In the genomic region with DNA sequence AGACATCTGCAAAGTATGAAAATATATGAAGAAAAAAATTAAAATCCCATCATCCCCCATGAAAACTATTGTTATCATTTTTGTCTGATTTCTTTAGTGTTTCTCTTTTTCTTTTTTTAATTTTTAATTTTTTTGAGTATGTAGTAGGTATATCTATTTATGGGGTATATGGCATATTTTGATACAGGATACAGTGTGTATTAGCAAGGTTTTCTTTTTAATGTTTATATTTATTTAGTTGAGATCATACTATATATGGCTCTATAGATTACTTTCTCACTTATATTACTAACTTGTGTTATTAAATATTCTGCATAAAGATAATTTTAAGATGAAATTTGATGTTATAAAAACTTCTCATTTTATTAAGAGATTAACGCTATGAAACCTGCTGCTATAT, we compare ENCODE assay signal across 22 cellular contexts. TPM values are rescaled to one million over a fixed set of nuclear protein-coding genes. Genes with fewer than 3 reads are reported as not detected.
A peak's percentile ranks its signal among the peaks of the same experiment; 100 is the strongest.
DNase-seq lines count a peak whose midpoint lies in the region; ATAC-seq and TF ChIP-seq lines count a peak whose summit lies in the region.
"Had no signal": no experiment of that assay in that cellular context is flagged by ENCODE, and none has a peak within 500 bp of the region (broad histone marks: within the 10 kb centered on the region; RNA-seq: fewer than 3 reads in every experiment).

No MANE protein-coding gene starts in this region.

- no peaks in the 10 kb centered on the region for H3K9me3 ChIP-seq in HEK293 (ENCODE audit: control insufficient read depth, insufficient read depth, low read depth, low read length)
- H3K9me3 ChIP-seq: BE2C, MG63 had no signal

- DNase-seq in activated T-cell treated with anti-CD3 and anti-CD28 coated beads, Interleukin-2, amount 50 U/mL, for 24 hours = no peak
- no peak for DNase-seq in activated T-cell treated with anti-CD3 and anti-CD28 coated beads for 4 hours
- no peak for DNase-seq in type B pancreatic cell (ENCODE audit: extremely low spot score, unreplicated experiment)
- no peak for DNase-seq in substantia nigra (lab: John Stamatoyannopoulos, UW)
- DNase-seq in NCI-H2196 (lab: John Stamatoyannopoulos, UW; ENCODE audit: unreplicated experiment) = no peak
- DNase-seq: 8988T, ACHN, DMS53, H9, HFFc6, KBM-7, MG63, NCI-H446 treated with DMSO at 0.1 percent for 48 hours, NCI-H526, PC-9, SHP77 had no signal

- H3K9me3 Mint-ChIP-seq in activated T-cell treated with anti-CD3 and anti-CD28 coated beads, Interleukin-2, amount 50 U/mL, for 24 hours = no peaks in the 10 kb centered on the region
- no peaks in the 10 kb centered on the region for H3K9me3 Mint-ChIP-seq in activated T-helper 17 cell treated with anti-CD3 and anti-CD28 coated beads, Interleukin-2, amount 50 U/mL, for 72 hours
- no peaks in the 10 kb centered on the region for H3K9me3 Mint-ChIP-seq in type B pancreatic cell
- H3K9me3 Mint-ChIP-seq: CD14-positive monocyte, GM23338, H9, HFFc6 had no signal

- no peaks in the 10 kb centered on the region for H3K36me3 ChIP-seq in HEK293 (ENCODE audit: control insufficient read depth in 2 of 2, insufficient read depth in 1 of 2, low read length in 2 of 2)
- H3K36me3 ChIP-seq: BE2C had no signal

- no peak overlapping the region for H3K4me3 ChIP-seq in HEK293 (ENCODE audit: low read depth, low read length)
- H3K4me3 ChIP-seq: GM23338, MG63, PC-9 had no signal

- H3K27ac ChIP-seq in HEK293 (ENCODE audit: extremely low read depth, low read depth, low read length) = no peak overlapping the region
- H3K27ac ChIP-seq in substantia nigra (ENCODE audit: low read depth, low read length, poor library complexity, severe bottlenecking) = no peak overlapping the region
- H3K27ac ChIP-seq: RWPE1 had no signal

- CTCF ChIA-PET in HEK293 (lab: Yijun Ruan, JAX) = interaction anchor here (0.7 to 1.4 kb wide), 5 partner anchors 41 to 465 kb away, joined by 3 to 6 read pairs (median 3); no protein-coding TSS in a partner anchor

- POLR2A ChIA-PET in HEK293 (lab: Yijun Ruan, JAX) = interaction anchor here (0.6 to 1.0 kb wide), 2 partner anchors 44 to 140 kb away, joined by 3 read pairs; no protein-coding TSS in a partner anchor

- peak overlapping the region; percentile 71 for H3K27ac Mint-ChIP-seq in activated T-cell treated with anti-CD3 and anti-CD28 coated beads, Interleukin-2, amount 50 U/mL, for 24 hours
- peak overlapping the region; percentile 73 for H3K27ac Mint-ChIP-seq in activated T-helper 17 cell treated with anti-CD3 and anti-CD28 coated beads, Interleukin-2, amount 50 U/mL, for 72 hours
- peak overlapping the region; percentile 48 for H3K27ac Mint-ChIP-seq in type B pancreatic cell
- H3K27ac Mint-ChIP-seq: GM23338 had no signal

- TF ChIP-seq CTCF in HEK293 (tag by site-specific recombination; IDR thresholded peaks at IDR 0.05) (no peak), type B pancreatic cell (conservative IDR thresholded peaks at IDR 0.05) (no peak)

- H3K4me3 Mint-ChIP-seq in activated T-cell treated with anti-CD3 and anti-CD28 coated beads, Interleukin-2, amount 50 U/mL, for 24 hours = no peak overlapping the region
- H3K4me3 Mint-ChIP-seq in activated T-helper 17 cell treated with anti-CD3 and anti-CD28 coated beads, Interleukin-2, amount 50 U/mL, for 72 hours = no peak overlapping the region
- H3K4me3 Mint-ChIP-seq in type B pancreatic cell = no peak overlapping the region
- H3K4me3 Mint-ChIP-seq: CD14-positive monocyte, GM23338, H9, HFFc6 had no signal

- peaks cover 49% of the 10 kb centered on the region for H3K4me1 Mint-ChIP-seq in activated T-cell treated with anti-CD3 and anti-CD28 coated beads, Interleukin-2, amount 50 U/mL, for 24 hours (ENCODE audit: low read depth)
- H3K4me1 Mint-ChIP-seq in activated T-helper 17 cell treated with anti-CD3 and anti-CD28 coated beads, Interleukin-2, amount 50 U/mL, for 72 hours = peaks cover 44% of the 10 kb centered on the region
- peaks cover 16% of the 10 kb centered on the region for H3K4me1 Mint-ChIP-seq in type B pancreatic cell (ENCODE audit: unreplicated experiment)

- peaks cover 2% of the 10 kb centered on the region; the same call in 1 of the 2 replicates for H3K4me1 ChIP-seq in HEK293 (ENCODE audit: control insufficient read depth, insufficient read depth, low read length)

- H3K36me3 Mint-ChIP-seq in activated T-cell treated with anti-CD3 and anti-CD28 coated beads, Interleukin-2, amount 50 U/mL, for 24 hours (ENCODE audit: low read depth) = peaks cover 87% of the 10 kb centered on the region
- peaks cover 96% of the 10 kb centered on the region for H3K36me3 Mint-ChIP-seq in activated T-helper 17 cell treated with anti-CD3 and anti-CD28 coated beads, Interleukin-2, amount 50 U/mL, for 72 hours (ENCODE audit: low read depth)
- H3K36me3 Mint-ChIP-seq in type B pancreatic cell = peaks cover 16% of the 10 kb centered on the region

- no peak for ATAC-seq in activated T-helper 17 cell treated with anti-CD3 and anti-CD28 coated beads, Interleukin-2, amount 50 U/mL, for 72 hours (replicated peaks)

- no peaks in the 10 kb centered on the region for H3K27me3 Mint-ChIP-seq in activated T-cell treated with anti-CD3 and anti-CD28 coated beads, Interleukin-2, amount 50 U/mL, for 24 hours
- no peaks in the 10 kb centered on the region for H3K27me3 Mint-ChIP-seq in activated T-helper 17 cell treated with anti-CD3 and anti-CD28 coated beads, Interleukin-2, amount 50 U/mL, for 72 hours
- no peaks in the 10 kb centered on the region for H3K27me3 Mint-ChIP-seq in type B pancreatic cell

TF ChIP-seq in HEK293, 187 proteins besides CTCF, POLR2A, EP300 and RAD21:
- no peak for TF ChIP-seq SP2 (tag by site-specific recombination; IDR thresholded peaks at IDR 0.05)
- no peak for TF ChIP-seq ZNF274 (IDR thresholded peaks at IDR 0.05; ENCODE audit: low read length)
- TF ChIP-seq ZNF274 (tag by site-specific recombination; IDR thresholded peaks at IDR 0.05; ENCODE audit: borderline replicate concordance) = no peak
- no peak for TF ChIP-seq MYNN (tag by site-specific recombination; IDR thresholded peaks at IDR 0.05; ENCODE audit: borderline replicate concordance)
- no peak for TF ChIP-seq ZNF610 (tag by site-specific recombination; IDR thresholded peaks at IDR 0.05; ENCODE audit: borderline replicate concordance)
- no peak for TF ChIP-seq ZSCAN30 (tag by site-specific recombination; IDR thresholded peaks at IDR 0.05)
- peak; percentile 99 for TF ChIP-seq ZNF664 (tag by site-specific recombination; IDR thresholded peaks at IDR 0.05)
- 0 out of 2 replicates have a peak, but pooled peaks have one; percentile 17 for TF ChIP-seq ZNF19 (tag by site-specific recombination; IDR thresholded peaks at IDR 0.05; ENCODE audit: low read depth)
TF ChIP-seq in HEK293: peak in this region for 2.

RNA-seq across cellular contexts. Expression of gene LGALS8, which starts 11.4 kb away (rescaled TPM):
- total RNA-seq in activated T-helper 17 cell treated with anti-CD3 and anti-CD28 coated beads, Interleukin-2, amount 50 U/mL, for 72 hours = 100 to 1,000 TPM; 114 to 253 TPM
- 42.4 and 87.4 TPM in 2 replicates for total RNA-seq in type B pancreatic cell (ENCODE audit: low replicate concordance)
